Comparison of ENCODE assay signal across 2 cellular contexts in the genomic region with DNA sequence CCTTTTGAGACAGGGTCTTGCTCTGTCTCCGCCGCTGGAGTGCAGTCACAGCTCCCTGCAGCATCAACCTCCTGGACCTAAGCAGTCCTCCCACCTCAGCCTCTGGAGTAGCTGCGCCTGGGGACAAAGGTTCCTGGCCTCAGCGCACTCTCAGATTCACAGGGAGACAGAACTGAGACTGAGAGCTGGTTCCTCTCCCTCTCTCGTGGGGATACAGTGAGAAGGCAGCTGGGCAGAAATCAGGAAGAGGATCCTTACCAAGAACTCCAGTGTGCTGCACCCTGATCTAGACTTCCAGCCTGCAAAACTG.
A peak's percentile ranks its signal among the peaks of the same experiment; 100 is the strongest.
TF ChIP-seq lines count a peak whose summit lies in the region.

No MANE protein-coding gene starts in this region.

TF ChIP-seq in HEK293, 187 proteins besides CTCF, POLR2A, EP300 and RAD21:
- TF ChIP-seq KLF1 (tag by site-specific recombination; IDR thresholded peaks at IDR 0.05), result peak; percentile 38
- TF ChIP-seq ZBTB17 (tag by site-specific recombination; IDR thresholded peaks at IDR 0.05), result peak; percentile 74
- peak; percentile 63 for TF ChIP-seq ZNF600 (tag by site-specific recombination; IDR thresholded peaks at IDR 0.05)
- TF ChIP-seq ZNF777 (tag by site-specific recombination; IDR thresholded peaks at IDR 0.05; ENCODE audit: borderline replicate concordance), result peak; percentile 59; the same call in 1 of the 2 replicates
- peak; percentile 94 for TF ChIP-seq ZNF394 (tag by site-specific recombination; IDR thresholded peaks at IDR 0.05; ENCODE audit: borderline replicate concordance)
- TF ChIP-seq, protein P1, sequence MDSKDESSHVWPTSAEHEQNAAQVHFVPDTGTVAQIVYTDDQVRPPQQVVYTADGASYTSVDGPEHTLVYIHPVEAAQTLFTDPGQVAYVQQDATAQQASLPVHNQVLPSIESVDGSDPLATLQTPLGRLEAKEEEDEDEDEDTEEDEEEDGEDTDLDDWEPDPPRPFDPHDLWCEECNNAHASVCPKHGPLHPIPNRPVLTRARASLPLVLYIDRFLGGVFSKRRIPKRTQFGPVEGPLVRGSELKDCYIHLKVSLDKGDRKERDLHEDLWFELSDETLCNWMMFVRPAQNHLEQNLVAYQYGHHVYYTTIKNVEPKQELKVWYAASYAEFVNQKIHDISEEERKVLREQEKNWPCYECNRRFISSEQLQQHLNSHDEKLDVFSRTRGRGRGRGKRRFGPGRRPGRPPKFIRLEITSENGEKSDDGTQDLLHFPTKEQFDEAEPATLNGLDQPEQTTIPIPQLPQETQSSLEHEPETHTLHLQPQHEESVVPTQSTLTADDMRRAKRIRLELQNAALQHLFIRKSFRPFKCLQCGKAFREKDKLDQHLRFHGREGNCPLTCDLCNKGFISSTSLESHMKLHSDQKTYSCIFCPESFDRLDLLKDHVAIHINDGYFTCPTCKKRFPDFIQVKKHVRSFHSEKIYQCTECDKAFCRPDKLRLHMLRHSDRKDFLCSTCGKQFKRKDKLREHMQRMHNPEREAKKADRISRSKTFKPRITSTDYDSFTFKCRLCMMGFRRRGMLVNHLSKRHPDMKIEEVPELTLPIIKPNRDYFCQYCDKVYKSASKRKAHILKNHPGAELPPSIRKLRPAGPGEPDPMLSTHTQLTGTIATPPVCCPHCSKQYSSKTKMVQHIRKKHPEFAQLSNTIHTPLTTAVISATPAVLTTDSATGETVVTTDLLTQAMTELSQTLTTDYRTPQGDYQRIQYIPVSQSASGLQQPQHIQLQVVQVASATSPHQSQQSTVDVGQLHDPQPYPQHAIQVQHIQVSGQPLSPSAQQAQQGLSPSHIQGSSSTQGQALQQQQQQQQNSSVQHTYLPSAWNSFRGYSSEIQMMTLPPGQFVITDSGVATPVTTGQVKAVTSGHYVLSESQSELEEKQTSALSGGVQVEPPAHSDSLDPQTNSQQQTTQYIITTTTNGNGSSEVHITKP (tag by site-specific recombination; IDR thresholded peaks at IDR 0.05), result peak; percentile 9; the same call in 1 of the 2 replicates

TF ChIP-seq in K562, 482 proteins besides CTCF, POLR2A, EP300 and RAD21:
- TF ChIP-seq ZNF263 (CRISPR knock-in tag; IDR thresholded peaks at IDR 0.05; ENCODE audit: borderline replicate concordance), result peak; percentile 56; the same call in 1 of the 2 replicates
- TF ChIP-seq NRF1 (conservative IDR thresholded peaks at IDR 0.05 in 1 of 2, IDR thresholded peaks at IDR 0.05 in 1 of 2), result peak in 1 of 2 experiments; percentile 29; a peak in 1 of 4 replicates
